Comparison of ENCODE assay signal across 8 cellular contexts in the genomic region with DNA sequence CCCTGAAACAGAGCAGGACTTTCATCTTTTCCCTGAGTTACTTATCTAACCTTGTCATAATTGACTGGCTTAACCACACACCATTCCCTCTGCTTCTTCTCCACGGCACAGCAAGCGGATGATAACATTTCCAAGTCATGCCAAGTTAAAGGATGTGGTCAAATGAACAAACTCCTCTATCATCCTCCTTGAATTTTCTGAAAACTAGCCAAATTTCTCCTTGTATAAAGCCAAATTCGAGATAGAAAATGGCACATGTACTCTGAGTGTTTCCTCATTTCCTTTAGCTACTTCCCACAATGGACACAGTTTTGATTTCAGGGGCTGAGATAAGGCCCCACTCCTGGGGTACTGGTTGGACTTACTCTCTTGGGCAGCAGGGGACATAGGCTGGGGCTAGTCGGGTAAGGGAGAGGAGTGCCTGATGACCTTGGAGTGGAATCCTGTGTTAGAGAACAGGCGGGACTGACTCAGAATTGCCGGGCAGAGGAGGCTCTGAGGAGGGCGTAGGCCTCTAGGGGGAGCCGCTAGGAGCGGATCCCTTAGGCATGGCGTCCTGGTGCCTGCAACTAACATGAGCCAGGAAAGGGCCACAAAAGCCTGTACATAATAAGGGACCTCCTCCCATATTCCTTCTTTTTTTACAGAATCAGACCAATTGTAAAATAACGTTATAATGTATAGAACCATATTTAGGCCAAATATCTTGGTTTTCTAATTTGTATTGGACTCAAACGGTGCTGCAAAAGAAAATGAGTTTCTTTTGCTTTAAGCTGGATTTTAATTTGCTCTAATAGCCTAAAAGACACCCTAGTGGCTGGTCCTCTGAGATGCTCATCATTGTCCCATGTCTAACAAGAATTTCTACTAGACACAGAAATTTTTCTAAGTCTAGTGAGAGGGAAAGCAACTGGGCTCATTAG. TPM values are rescaled to one million over a fixed set of nuclear protein-coding genes. Genes with fewer than 3 reads are reported as not detected.
A peak's percentile ranks its signal among the peaks of the same experiment; 100 is the strongest.
DNase-seq lines count a peak whose midpoint lies in the region; ATAC-seq and TF ChIP-seq lines count a peak whose summit lies in the region.

No MANE protein-coding gene starts in this region.

- TF ChIP-seq CTCF in body of pancreas (IDR thresholded peaks at IDR 0.05) (peak in 6 of 7 experiments; percentile 20 to 37 (median 28)), lower lobe of right lung (IDR thresholded peaks at IDR 0.05) (peak; percentile 39)

- no peaks in the 10 kb centered on the region for H3K36me3 ChIP-seq in body of pancreas (replicated peaks in 1 of 2; ENCODE audit: insufficient read depth in 1 of 2, low read depth in 2 of 2)
- H3K36me3 ChIP-seq in lower lobe of right lung: no peaks in the 10 kb centered on the region
- H3K36me3 ChIP-seq in aorta (ENCODE audit: control insufficient read depth in 1 of 2, insufficient read depth in 2 of 2, low read length in 1 of 2): no peaks in the 10 kb centered on the region

- ATAC-seq in body of pancreas (peak; percentile 52), lower lobe of right lung (peak; percentile 66 to 82), aorta (ENCODE audit: low FRiP score) (no peak), GM19455 (IDR thresholded peaks at IDR 0.05; ENCODE audit: unreplicated experiment) (no peak), HG02970 (IDR thresholded peaks at IDR 0.05; ENCODE audit: low FRiP score, unreplicated experiment) (no peak)

- no peak overlapping the region for H3K27ac ChIP-seq in body of pancreas
- no peak overlapping the region for H3K27ac ChIP-seq in lower lobe of right lung
- H3K27ac ChIP-seq in aorta (ENCODE audit: low read depth in 1 of 2, low read length in 2 of 2): no peak overlapping the region

- H3K9me3 ChIP-seq in body of pancreas (no peaks in the 10 kb centered on the region), lower lobe of right lung (peaks cover 4% of the 10 kb centered on the region), aorta (ENCODE audit: control insufficient read depth, low read length) (peaks cover 6% of the 10 kb centered on the region)

- TF ChIP-seq POLR2A in body of pancreas (IDR thresholded peaks at IDR 0.05): no peak

- H3K27me3 ChIP-seq in body of pancreas (no peaks in the 10 kb centered on the region), lower lobe of right lung (ENCODE audit: low read depth) (no peaks in the 10 kb centered on the region), aorta (ENCODE audit: control insufficient read depth in 1 of 2, insufficient read depth in 2 of 2, low read length in 1 of 2) (no peaks in the 10 kb centered on the region)

- intact Hi-C loops in body of pancreas (cut with DNase I) (no loop called here), lower lobe of right lung (cut with DNase I) (no loop called here), aorta (cut with DNase I) (no loop called here)

- DNase-seq in COLO829 (ENCODE audit: low spot score) (peak; percentile 45), HT1080 (ENCODE audit: low read depth) (peak; percentile 91), body of pancreas (peak; percentile 32 to 60 (median 34)), lower lobe of right lung (no peak), aorta (no peak)
- no peak for DNase-seq in activated naive CD4-positive, alpha-beta T cell (lab: John Stamatoyannopoulos, UW)

- no peaks in the 10 kb centered on the region for H3K4me1 ChIP-seq in body of pancreas
- no peaks in the 10 kb centered on the region for H3K4me1 ChIP-seq in lower lobe of right lung
- no peaks in the 10 kb centered on the region for H3K4me1 ChIP-seq in aorta (ENCODE audit: control insufficient read depth in 1 of 2, insufficient read depth in 2 of 2, low read length in 2 of 2)

- WGBS in body of pancreas, 2 donors: 28 to 34% methylated on average over 12 of the region's 12 CpGs
- 40 to 42% methylated on average over 12 of the region's 12 CpGs for WGBS in aorta, 2 donors

- H3K4me3 ChIP-seq in body of pancreas (no peak overlapping the region), lower lobe of right lung (no peak overlapping the region), aorta (ENCODE audit: low read length in 2 of 2) (no peak overlapping the region)

RNA-seq across cellular contexts. Expression of a gene that starts 20.4 kb away (rescaled TPM):
- total RNA-seq in HT1080 (2014; rRNA removed; shearing (Covaris generic)): 12.2 and 16.8 TPM in 2 replicates
- 15.9 and 16.2 TPM in 2 replicates for polyA plus RNA-seq in HT1080 (2015; cell fraction: cytosol; rRNA removed)
- polyA plus RNA-seq in HT1080 (2015; cell fraction: nucleus; rRNA removed): 23.6 and 31.7 TPM in 2 replicates
- total RNA-seq in body of pancreas (10 to 100 TPM; 18.5 to 27.5 TPM), lower lobe of right lung (10.9 TPM), aorta (10 to 100 TPM in 1 of 2 donors, 1 to 10 TPM in 1; 5.7 to 13.1 TPM)
- polyA plus RNA-seq in aorta: 1 to 10 TPM; 1.8 to 2.4 TPM

Comparison
In these comparisons a context has a peak if more than half of its experiments do, and no peak if none do; other contexts are left out.
1. DNase-seq: peak in COLO829 (single experiment), HT1080 (single experiment) and body of pancreas (4 of 4); none in lower lobe of right lung (single experiment), activated naive CD4-positive, alpha-beta T cell (0 of 4) and aorta (0 of 2).
2. ATAC-seq: peak in body of pancreas (single experiment) and lower lobe of right lung (2 of 2); none in aorta (single experiment), GM19455 (single experiment) and HG02970 (single experiment).